In the genomic region with DNA sequence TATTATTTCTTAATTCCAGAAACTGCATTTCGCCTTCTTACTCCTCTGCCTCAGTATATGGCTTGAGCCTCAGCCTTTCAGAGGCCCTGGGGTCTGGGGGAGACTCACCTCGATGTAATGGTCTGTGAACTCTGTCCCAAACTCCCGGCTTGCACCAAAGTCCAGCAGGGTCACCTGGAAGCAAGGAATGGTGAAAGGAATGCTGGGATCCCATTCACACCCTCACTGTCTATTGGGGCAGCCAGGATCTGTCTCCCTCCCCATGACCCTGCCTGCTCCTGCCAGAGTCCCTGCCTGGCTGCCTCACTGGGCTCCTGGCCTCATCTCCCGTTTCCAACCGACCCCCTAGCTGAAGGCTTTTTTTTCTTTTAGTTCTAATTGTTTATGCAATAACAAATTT, we compare ENCODE assay signal across 22 cellular contexts.
"Had no signal": no experiment of that assay in that cellular context is flagged by ENCODE, and none has a peak within 500 bp of the region (broad histone marks: within the 10 kb centered on the region; RNA-seq: fewer than 3 reads in every experiment).

No MANE protein-coding gene starts in this region.

- H3K9ac ChIP-seq: KMS-11 had no signal

- H3K9me3 Mint-ChIP-seq: IgD-negative memory B cell had no signal

- H3K4me3 Mint-ChIP-seq: IgD-negative memory B cell had no signal

- DNase-seq: Kasumi-1, MM.1S, NCI-H1092 treated with DMSO at 0.1 percent for 48 hours, NCI-H1436, NCI-H187, NCI-H2029, NCI-H2081 treated with DMSO at 0.1 percent for 48 hours, NCI-H2171, NCI-H226, NCI-H446, NCI-H510A, NCI-H524 treated with DMSO at 0.1 percent for 48 hours, NCI-H69, NCI-H774, RPMI8226, SHP77 treated with DMSO at 0.1 percent for 48 hours, SJCRH30 had no signal

- H3K27me3 ChIP-seq: SJCRH30 had no signal

- H3K9me3 ChIP-seq: SJCRH30 had no signal

- H3K36me3 Mint-ChIP-seq: IgD-negative memory B cell had no signal

- ATAC-seq: K562, SK-N-SH treated with all-trans-retinoic acid at 6 μM for 48 hours had no signal

- H3K36me3 ChIP-seq: SJCRH30 had no signal

- H3K27me3 Mint-ChIP-seq: IgD-negative memory B cell had no signal

- H3K4me2 ChIP-seq: KMS-11 had no signal

- H3K27ac ChIP-seq: KMS-11, SJCRH30 had no signal

- FAIRE-seq: K562, RCC 7860 had no signal

- H3K4me3 ChIP-seq: K562, SJCRH30 had no signal
